ENCODE assay signal across 9 cellular contexts in the genomic region with DNA sequence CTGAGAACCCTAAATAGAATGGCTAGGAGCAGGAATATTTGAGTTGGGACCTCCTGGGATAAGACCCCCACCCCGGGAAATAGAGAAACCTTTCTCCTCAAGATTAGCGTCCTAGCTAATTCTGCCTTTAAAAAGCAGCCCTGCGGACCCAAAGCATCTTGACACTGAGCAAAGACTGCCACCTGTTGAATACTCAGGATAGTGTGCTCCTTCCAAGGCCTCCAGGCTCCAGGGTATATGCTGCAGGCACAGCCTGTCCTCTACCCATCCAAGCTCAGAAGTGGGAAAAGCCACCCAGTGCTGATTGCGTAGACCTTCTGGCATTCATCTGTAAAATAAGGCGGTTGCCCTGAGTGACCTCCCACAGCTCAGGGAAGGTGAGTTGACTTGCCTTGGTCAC.
DNase-seq lines count a peak whose midpoint lies in the region; ATAC-seq, FAIRE-seq and TF ChIP-seq lines count a peak whose summit lies in the region.
"Had no signal": no experiment of that assay in that cellular context is flagged by ENCODE, and none has a peak within 500 bp of the region (broad histone marks: within the 10 kb centered on the region; RNA-seq: fewer than 3 reads in every experiment).

No MANE protein-coding gene starts in this region.

- no peaks in the 10 kb centered on the region for H3K27me3 Mint-ChIP-seq in CD8-positive, alpha-beta T cell (ENCODE audit: low read depth)

- FAIRE-seq in GM12878 (lab: Jason Lieb, UNC), result no peak

- 17% methylated on average over 5 of the region's 5 CpGs for WGBS in GM12878 (ENCODE audit: insufficient coverage, insufficient replicate concordance, low lambda C conversion rate, missing lambda C conversion rate)

- intact Hi-C loops in GM12878 (cut with micrococcal nuclease; ENCODE audit: unreplicated experiment), result no loop called here
- intact Hi-C loops in CD8-positive, alpha-beta T cell (cut with DNase I, micrococcal nuclease), result no loop called here

- no peak overlapping the region for H3K27ac Mint-ChIP-seq in CD8-positive, alpha-beta T cell
- H3K27ac Mint-ChIP-seq: memory B cell had no signal

- H2AFZ ChIP-seq in GM12878 (ENCODE audit: control insufficient read depth, low read depth, low read length), result no peak overlapping the region

- SMC1A ChIA-PET in GM12878 (lab: Charles Lee; ENCODE audit: uncharacterized antibody, unreplicated experiment), result interaction anchor here (0.5 kb wide), 1 partner anchor 177 kb away, joined by 3 read pairs; no protein-coding TSS in a partner anchor

- POLR2A ChIA-PET in GM12878 (lab: Charles Lee), result interaction anchor here (0.7 kb wide), 1 partner anchor 1361 kb away, joined by 3 read pairs; no protein-coding TSS in a partner anchor
- POLR2A ChIA-PET in CD8-positive, alpha-beta T cell (lab: Charles Lee), result no interaction called here

- CTCF ChIA-PET in GM12878 (lab: Yijun Ruan, JAX), result interaction anchor here (1.0 kb wide), 1 partner anchor 20 kb away, joined by 3 read pairs; no protein-coding TSS in a partner anchor
- CTCF ChIA-PET in CD8-positive, alpha-beta T cell (lab: Charles Lee), result no interaction called here

- no peaks in the 10 kb centered on the region for H4K20me1 ChIP-seq in GM12878 (ENCODE audit: control insufficient read depth, insufficient read depth)

- RAD21 ChIA-PET in GM12878 (lab: Charles Lee; ENCODE audit: unreplicated experiment), result no interaction called here

- peak; percentile 35 for DNase-seq in Caki2 (ENCODE audit: low read depth)
- peak; percentile 65 for DNase-seq in HT1080 (ENCODE audit: low read depth)
- no peak for DNase-seq in GM12878 (ENCODE audit: low read depth, low spot score)
- peak; percentile 53 for DNase-seq in iPS DF 4.7 (ENCODE audit: extremely low read depth, low spot score)
- no peak for DNase-seq in stimulated activated naive CD8-positive, alpha-beta T cell treated with anti-CD3 and anti-CD28 coated beads, Interleukin-15, Interleukin-2, amounts not matched to agents 100 U/mL and 50 U/mL, for 24 hours
- DNase-seq in D341Med (ENCODE audit: low spot score), result no peak
- DNase-seq in NCI-H524 treated with DMSO at 0.1 percent for 48 hours (lab: John Stamatoyannopoulos, UW), result no peak
- no peak for DNase-seq in CD8-positive, alpha-beta T cell

- no peaks in the 10 kb centered on the region for H3K4me1 Mint-ChIP-seq in CD8-positive, alpha-beta T cell (ENCODE audit: low read depth)
- H3K4me1 Mint-ChIP-seq: memory B cell had no signal

- no peak for ATAC-seq in GM12878
- peak; percentile 52 for ATAC-seq in stimulated activated naive CD8-positive, alpha-beta T cell treated with anti-CD3 and anti-CD28 coated beads, Interleukin-15, Interleukin-2, amounts not matched to agents 100 U/mL and 50 U/mL, for 24 hours
- ATAC-seq in CD8-positive, alpha-beta T cell, result no peak

- H3K9me3 Mint-ChIP-seq in CD8-positive, alpha-beta T cell, result no peaks in the 10 kb centered on the region

- no peak overlapping the region for H3K9ac ChIP-seq in GM12878 (ENCODE audit: control insufficient read depth, insufficient read depth, low read length)

- TF ChIP-seq RAD21 in GM12878 (IDR thresholded peaks at IDR 0.05; ENCODE audit: insufficient read depth, low read depth, low read length), result peak; percentile 84

- H3K27ac ChIP-seq in GM12878 (ENCODE audit: control insufficient read depth, insufficient read depth), result no peak overlapping the region
- H3K27ac ChIP-seq in CD8-positive, alpha-beta T cell (ENCODE audit: low read depth, low read length), result no peak overlapping the region

- no peaks in the 10 kb centered on the region for H3K27me3 ChIP-seq in GM12878 (replicated peaks in 1 of 2; ENCODE audit: control insufficient read depth in 2 of 2, insufficient read depth in 2 of 2, low read length in 1 of 2)
- H3K27me3 ChIP-seq in CD8-positive, alpha-beta T cell (ENCODE audit: insufficient read depth, low read length), result no peaks in the 10 kb centered on the region

- in situ Hi-C loops in Caki2 (cut with HindIII; ENCODE audit: low pct_unique_long_range_greater_than_20kb, low sequenced_read_pairs), result no loop called here
- in situ Hi-C loops in GM12878 (cut with MboI), result no loop called here

- H3K79me2 ChIP-seq in GM12878 (ENCODE audit: control insufficient read depth, insufficient read depth, low read length), result no peaks in the 10 kb centered on the region

- no peak for TF ChIP-seq EP300 in GM12878 (IDR thresholded peaks at IDR 0.05; ENCODE audit: borderline replicate concordance in 1 of 2, control insufficient read depth in 1 of 2, low read depth in 2 of 2, low read length in 2 of 2)

- TF ChIP-seq CTCF in GM12878 (IDR thresholded peaks at IDR 0.05 in 2 of 3, conservative IDR thresholded peaks at IDR 0.05 in 1 of 3; ENCODE audit: control insufficient read depth in 2 of 3, extremely low read depth in 1 of 3, insufficient read depth in 1 of 3, low read depth in 3 of 3, low read length in 3 of 3), result peak in 2 of 3 experiments; percentile 29 to 42; a peak in 5 of 6 replicates
- TF ChIP-seq CTCF in CD8-positive, alpha-beta T cell (IDR thresholded peaks at IDR 0.05), result no peak

- no peaks in the 10 kb centered on the region for H3K36me3 Mint-ChIP-seq in CD8-positive, alpha-beta T cell
- H3K36me3 Mint-ChIP-seq: memory B cell had no signal

- H3K4me3 ChIP-seq in GM12878, result no peak overlapping the region
- H3K4me3 ChIP-seq in CD8-positive, alpha-beta T cell (ENCODE audit: low read depth, low read length), result no peak overlapping the region

- H3K36me3 ChIP-seq in GM12878 (ENCODE audit: control insufficient read depth in 2 of 2, insufficient read depth in 2 of 2, low read length in 1 of 2), result no peaks in the 10 kb centered on the region
- H3K36me3 ChIP-seq in CD8-positive, alpha-beta T cell (ENCODE audit: insufficient read depth, low read length), result no peaks in the 10 kb centered on the region

- no TSS peak for BruUV-seq in GM12878 (replicated peaks; lab: Mats Ljungman, UMichigan)

- no peak overlapping the region for H3K4me2 ChIP-seq in GM12878 (ENCODE audit: control insufficient read depth, insufficient read depth)

- no peak for TF ChIP-seq POLR2A in GM12878 (IDR thresholded peaks at IDR 0.05; ENCODE audit: low read depth, low read length)

- H3K4me1 ChIP-seq in GM12878 (ENCODE audit: control insufficient read depth, insufficient read depth, low read length), result no peaks in the 10 kb centered on the region
- H3K4me1 ChIP-seq in CD8-positive, alpha-beta T cell (ENCODE audit: insufficient read depth, low read length), result no peaks in the 10 kb centered on the region

- H3K4me3 Mint-ChIP-seq in CD8-positive, alpha-beta T cell, result no peak overlapping the region
- H3K4me3 Mint-ChIP-seq: memory B cell had no signal

- H3K9me3 ChIP-seq in GM12878 (replicated peaks; ENCODE audit: control insufficient read depth, insufficient read depth, low read length), result no peaks in the 10 kb centered on the region
- H3K9me3 ChIP-seq in CD8-positive, alpha-beta T cell (ENCODE audit: low read length), result no peaks in the 10 kb centered on the region

TF ChIP-seq in GM12878, 131 proteins besides CTCF, POLR2A, EP300 and RAD21:
- TF ChIP-seq FOS (IDR thresholded peaks at IDR 0.05; ENCODE audit: borderline replicate concordance, extremely low read depth, insufficient read length) (no peak), SMC3 (IDR thresholded peaks at IDR 0.05; ENCODE audit: borderline replicate concordance, low read length) (peak; percentile 29; the same call in 1 of the 2 replicates), CBX5 (IDR thresholded peaks at IDR 0.05; ENCODE audit: low read depth) (no peak)
TF ChIP-seq in GM12878: peak in this region for 1.

Comparison
In these comparisons a context has a peak if more than half of its experiments do, and no peak if none do; other contexts are left out.
1. DNase-seq: peak in Caki2 (single experiment), HT1080 (single experiment) and iPS DF 4.7 (single experiment); none in GM12878 (single experiment), stimulated activated naive CD8-positive, alpha-beta T cell treated with anti-CD3 and anti-CD28 coated beads, Interleukin-15, Interleukin-2, amounts not matched to agents 100 U/mL and 50 U/mL, for 24 hours (single experiment), D341Med (single experiment), NCI-H524 treated with DMSO at 0.1 percent for 48 hours (single experiment) and CD8-positive, alpha-beta T cell (0 of 7).